Comparison of ENCODE assay signal across 8 cellular contexts in genomic region chr12:117190210-117190781, GRCh38. TPM values are rescaled to one million over a fixed set of nuclear protein-coding genes. Genes with fewer than 3 reads are reported as not detected.
DNase-seq lines count a peak whose midpoint lies in the region; ATAC-seq and TF ChIP-seq lines count a peak whose summit lies in the region.

A gene with protein sequence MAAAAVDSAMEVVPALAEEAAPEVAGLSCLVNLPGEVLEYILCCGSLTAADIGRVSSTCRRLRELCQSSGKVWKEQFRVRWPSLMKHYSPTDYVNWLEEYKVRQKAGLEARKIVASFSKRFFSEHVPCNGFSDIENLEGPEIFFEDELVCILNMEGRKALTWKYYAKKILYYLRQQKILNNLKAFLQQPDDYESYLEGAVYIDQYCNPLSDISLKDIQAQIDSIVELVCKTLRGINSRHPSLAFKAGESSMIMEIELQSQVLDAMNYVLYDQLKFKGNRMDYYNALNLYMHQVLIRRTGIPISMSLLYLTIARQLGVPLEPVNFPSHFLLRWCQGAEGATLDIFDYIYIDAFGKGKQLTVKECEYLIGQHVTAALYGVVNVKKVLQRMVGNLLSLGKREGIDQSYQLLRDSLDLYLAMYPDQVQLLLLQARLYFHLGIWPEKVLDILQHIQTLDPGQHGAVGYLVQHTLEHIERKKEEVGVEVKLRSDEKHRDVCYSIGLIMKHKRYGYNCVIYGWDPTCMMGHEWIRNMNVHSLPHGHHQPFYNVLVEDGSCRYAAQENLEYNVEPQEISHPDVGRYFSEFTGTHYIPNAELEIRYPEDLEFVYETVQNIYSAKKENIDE (minus strand): TSS chr12:117190470. CDS start chr12:117190456, 14 bp downstream.

- H2AFZ ChIP-seq in mammary epithelial cell (ENCODE audit: low read depth, low read length) (peak within 1 kb of the TSS; percentile 97), smooth muscle cell (ENCODE audit: low read depth) (peak within 1 kb of the TSS; percentile 87)

- H3K9ac ChIP-seq in mammary epithelial cell (ENCODE audit: insufficient read depth, low read length): peak within 1 kb of the TSS; percentile 67
- H3K9ac ChIP-seq in smooth muscle cell (ENCODE audit: low read depth): peak within 1 kb of the TSS; percentile 55

- no peaks in the 10 kb centered on the region for H3F3A ChIP-seq in smooth muscle cell (ENCODE audit: low read depth)

- H3K27ac ChIP-seq in A673 (ENCODE audit: low read depth, low read length, poor library complexity, severe bottlenecking): peak within 1 kb of the TSS; percentile 49
- H3K27ac ChIP-seq in mammary epithelial cell (ENCODE audit: insufficient read depth, low read depth, low read length): peak within 1 kb of the TSS; percentile 51
- H3K27ac ChIP-seq in smooth muscle cell (ENCODE audit: low read depth): peak within 1 kb of the TSS; percentile 41

- H3K4me1 ChIP-seq in A673 (ENCODE audit: insufficient read depth, low read length, poor library complexity, severe bottlenecking) (no peaks in the 10 kb centered on the region), mammary epithelial cell (ENCODE audit: insufficient read depth, low read length) (peaks cover 10% of the 10 kb centered on the region), smooth muscle cell (ENCODE audit: low read depth) (peaks cover 6% of the 10 kb centered on the region)

- H4K20me1 ChIP-seq in mammary epithelial cell (ENCODE audit: insufficient read depth, low read length) (no peaks in the 10 kb centered on the region), smooth muscle cell (ENCODE audit: low read depth) (peaks cover 24% of the 10 kb centered on the region)

- peaks cover 3% of the 10 kb centered on the region for H3K27me3 ChIP-seq in A673 (replicated peaks; ENCODE audit: insufficient read depth, low read depth, low read length, poor library complexity)
- no peaks in the 10 kb centered on the region for H3K27me3 ChIP-seq in mammary epithelial cell (ENCODE audit: insufficient read depth, low read length)
- H3K27me3 ChIP-seq in smooth muscle cell (ENCODE audit: low read depth): no peaks in the 10 kb centered on the region

- peak within 1 kb of the TSS; percentile 94 for H3K4me2 ChIP-seq in mammary epithelial cell (ENCODE audit: insufficient read depth, low read depth, low read length)
- H3K4me2 ChIP-seq in smooth muscle cell: peak within 1 kb of the TSS; percentile 92

- BruUV-seq in A673 (replicated peaks; lab: Mats Ljungman, UMichigan) (no TSS peak), mammary epithelial cell (replicated peaks; lab: Mats Ljungman, UMichigan) (no TSS peak)

- TF ChIP-seq CTCF in A673 (conservative IDR thresholded peaks at IDR 0.05; ENCODE audit: low read depth, low read length) (no peak), WI38 (IDR thresholded peaks at IDR 0.05; ENCODE audit: low read depth, low read length) (no peak), mammary epithelial cell (conservative IDR thresholded peaks at IDR 0.05 in 1 of 2, IDR thresholded peaks at IDR 0.05 in 1 of 2; ENCODE audit: extremely low read depth in 1 of 2, insufficient read depth in 1 of 2, low read depth in 1 of 2, low read length in 2 of 2) (no peak), smooth muscle cell (IDR thresholded peaks at IDR 0.05; ENCODE audit: borderline replicate concordance, insufficient read depth, poor library complexity, severe bottlenecking) (no peak)

- H3K9me3 ChIP-seq in A673 (ENCODE audit: low read depth, low read length, poor library complexity, severe bottlenecking): no peaks in the 10 kb centered on the region
- H3K9me3 ChIP-seq in mammary epithelial cell (replicated peaks; ENCODE audit: insufficient read depth, low read length): no peaks in the 10 kb centered on the region
- H3K9me3 ChIP-seq in smooth muscle cell (replicated peaks; ENCODE audit: low read depth): no peaks in the 10 kb centered on the region

- peaks cover 34% of the 10 kb centered on the region for H3K79me2 ChIP-seq in mammary epithelial cell (ENCODE audit: insufficient read depth, low read length)
- H3K79me2 ChIP-seq in smooth muscle cell (ENCODE audit: low read depth): peaks cover 21% of the 10 kb centered on the region

- ATAC-seq in GM18868 (IDR thresholded peaks at IDR 0.05; ENCODE audit: unreplicated experiment): peak; percentile 89
- peak; percentile 95 for ATAC-seq in HG03103 (IDR thresholded peaks at IDR 0.05; ENCODE audit: low read depth, unreplicated experiment)

- dilution Hi-C loops in mammary epithelial cell (cut with HindIII; ENCODE audit: low sequenced_read_pairs): no loop called here

- peak; percentile 94 for DNase-seq in A673 (ENCODE audit: low spot score)
- peak; percentile 90 for DNase-seq in NCI-H2171 treated with DMSO at 0.1 percent for 48 hours (lab: John Stamatoyannopoulos, UW)
- DNase-seq in mammary epithelial cell: peak; percentile 84
- DNase-seq in iPS-NIHi7 (ENCODE audit: extremely low spot score): peak; percentile 99
- DNase-seq in smooth muscle cell (lab: John Stamatoyannopoulos, UW; ENCODE audit: unreplicated experiment): peak; percentile 63

- 8% methylated on average over 6 of the region's 59 CpGs for WGBS in mammary epithelial cell (ENCODE audit: low coverage, missing lambda C conversion rate)
- WGBS in smooth muscle cell (ENCODE audit: low lambda C conversion rate): 2% methylated on average over 59 of the region's 59 CpGs

- H3K4me3 ChIP-seq in A673 (ENCODE audit: low read depth, low read length, poor library complexity, severe bottlenecking) (peak within 1 kb of the TSS; percentile 87), WI38 (ENCODE audit: low read depth, low read length) (peak within 1 kb of the TSS; percentile 83), mammary epithelial cell (replicated peaks in 1 of 3; ENCODE audit: insufficient read depth in 1 of 3, low read depth in 2 of 3, low read length in 3 of 3) (peak within 1 kb of the TSS; percentile 94 to 97 (median 96)), smooth muscle cell (peak within 1 kb of the TSS; percentile 95)

- POLR2A ChIA-PET in A673 (lab: Charles Lee; ENCODE audit: low non-redundant PET): no interaction called here

- in situ Hi-C loops in mammary epithelial cell (cut with MboI; ENCODE audit: low sequenced_read_pairs in 2 of 2): no loop called here

- CTCF ChIA-PET in A673 (lab: Charles Lee) (no interaction called here), mammary epithelial cell (lab: Charles Lee; ENCODE audit: low non-redundant PET) (no interaction called here)

- peaks cover 7% of the 10 kb centered on the region for H3K36me3 ChIP-seq in A673 (ENCODE audit: insufficient read depth, low read length, poor library complexity, severe bottlenecking)
- H3K36me3 ChIP-seq in mammary epithelial cell (ENCODE audit: insufficient read depth, low read length): peaks cover 7% of the 10 kb centered on the region
- H3K36me3 ChIP-seq in smooth muscle cell (ENCODE audit: low read depth): peaks cover 2% of the 10 kb centered on the region

- intact Hi-C loops in A673 (cut with micrococcal nuclease; ENCODE audit: unreplicated experiment): no loop called here
- intact Hi-C loops in mammary epithelial cell (cut with micrococcal nuclease): no loop called here

RNA-seq across cellular contexts. Expression of the gene that starts here (rescaled TPM):
- total RNA-seq in A673 (2021): 45.4 and 47.7 TPM in 2 replicates
- 10 to 100 TPM; 33.7 to 56.2 TPM for total RNA-seq in mammary epithelial cell
- 41.9 TPM for polyA plus RNA-seq in mammary epithelial cell
- 67.7 TPM for polyA minus RNA-seq in mammary epithelial cell
- total RNA-seq in smooth muscle cell: 75.2 and 82.9 TPM in 2 replicates
- 46.9 and 47.4 TPM in 2 replicates for polyA plus RNA-seq in smooth muscle cell

Comparison
In these comparisons a context has a peak if more than half of its experiments do, and no peak if none do; other contexts are left out.
1. Peak in every context shown above with its lines: DNase-seq, ATAC-seq, H3K4me3 ChIP-seq and H3K27ac ChIP-seq.